11 cellular contexts compared by ENCODE assay signal in the genomic region with DNA sequence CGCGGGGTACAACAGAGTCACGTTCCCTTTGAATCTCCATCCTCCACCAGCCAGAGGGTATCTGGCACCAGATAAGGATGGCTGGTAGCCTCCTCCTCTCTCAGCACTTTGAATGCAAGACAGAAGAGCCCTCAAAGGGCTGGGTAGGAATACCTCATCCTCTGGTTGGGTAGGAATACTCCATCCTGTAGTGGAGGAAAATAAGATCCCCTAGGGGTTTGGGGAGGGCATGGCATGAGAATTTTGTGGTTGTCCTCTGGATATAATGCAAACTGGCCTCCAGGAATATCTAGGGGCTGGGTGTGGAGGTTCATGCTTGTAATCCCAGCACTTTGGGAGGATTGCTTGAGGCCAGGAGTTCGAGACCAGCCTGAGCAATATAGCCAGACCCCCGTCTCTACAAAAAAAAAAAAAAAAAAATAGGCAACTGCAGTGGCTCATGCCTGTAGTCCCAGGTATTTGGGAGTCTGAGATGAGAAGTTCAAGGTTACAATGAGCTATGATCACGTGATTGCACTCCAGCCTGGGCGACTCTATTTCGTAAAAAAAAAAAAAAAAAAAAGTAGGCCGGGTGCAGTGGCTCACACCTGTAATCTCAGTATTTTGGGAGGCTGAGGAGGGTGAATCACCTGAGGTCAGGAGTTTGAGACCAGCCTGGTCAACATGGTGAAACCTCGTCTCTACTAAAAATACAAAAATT. TPM values are rescaled to one million over a fixed set of nuclear protein-coding genes. Genes with fewer than 3 reads are reported as not detected.
A peak's percentile ranks its signal among the peaks of the same experiment; 100 is the strongest.
DNase-seq lines count a peak whose midpoint lies in the region; ATAC-seq and TF ChIP-seq lines count a peak whose summit lies in the region.
"Had no signal": no experiment of that assay in that cellular context is flagged by ENCODE, and none has a peak within 500 bp of the region (broad histone marks: within the 10 kb centered on the region; RNA-seq: fewer than 3 reads in every experiment).

No MANE protein-coding gene starts in this region.

- in situ Hi-C loops in brain microvascular endothelial cell (cut with HindIII; ENCODE audit: low pct_ligation_motif_present, low sequenced_read_pairs) = no loop called here

- peak; percentile 41 for TF ChIP-seq POLR2A in right lobe of liver (IDR thresholded peaks at IDR 0.05)

- peak overlapping the region; percentile 76 for H3K27ac ChIP-seq in brain microvascular endothelial cell
- H3K27ac ChIP-seq in right lobe of liver = peak overlapping the region; percentile 92 to 98 (median 96)

- H3K36me3 Mint-ChIP-seq in activated naive CD4-positive, alpha-beta T cell treated with anti-CD3 and anti-CD28 coated beads, Interleukin-2, amount 10 ng/mL, durations not matched to agents 7 days and 5 days = peaks cover 24% of the 10 kb centered on the region
- peaks cover 4% of the 10 kb centered on the region for H3K36me3 Mint-ChIP-seq in type B pancreatic cell
- H3K36me3 Mint-ChIP-seq in stimulated activated naive B cell treated with anti-CD40 and anti-IgM and Interleukin-4, amounts not matched to agents 10 μg/mL and 1 μg/mL and 100 μg/mL, for 72 hours = no peaks in the 10 kb centered on the region

- no peaks in the 10 kb centered on the region for H3K9me3 ChIP-seq in right lobe of liver

- no peaks in the 10 kb centered on the region for H3K9me3 Mint-ChIP-seq in activated naive CD4-positive, alpha-beta T cell treated with anti-CD3 and anti-CD28 coated beads, Interleukin-2, amount 10 ng/mL, durations not matched to agents 7 days and 5 days
- H3K9me3 Mint-ChIP-seq in type B pancreatic cell = no peaks in the 10 kb centered on the region
- H3K9me3 Mint-ChIP-seq in stimulated activated naive B cell treated with anti-CD40 and anti-IgM and Interleukin-4, amounts not matched to agents 10 μg/mL and 1 μg/mL and 100 μg/mL, for 72 hours = no peaks in the 10 kb centered on the region

- intact Hi-C loops in right lobe of liver (cut with DNase I) = loop anchor here (5.0 to 10.0 kb wide), 2 partner anchors 89 to 101 kb away; no protein-coding TSS in a partner anchor

- ATAC-seq in right lobe of liver = no peak
- no peak for ATAC-seq in stimulated activated naive B cell treated with anti-CD40 and anti-IgM and Interleukin-4, amounts not matched to agents 10 μg/mL and 1 μg/mL and 100 μg/mL, for 72 hours (replicated peaks)

- CTCF ChIA-PET in activated naive CD4-positive, alpha-beta T cell treated with anti-CD3 and anti-CD28 coated beads, Interleukin-2, amount 10 ng/mL, durations not matched to agents 7 days and 5 days (lab: Charles Lee) = interaction anchor here (0.6 to 9.1 kb wide), 6 partner anchors 12 to 114 kb away, joined by 3 to 73 read pairs (median 18); a partner anchor contains a TSS

- DNase-seq in activated naive CD4-positive, alpha-beta T cell treated with anti-CD3 and anti-CD28 coated beads, Interleukin-2, amount 10 ng/mL, durations not matched to agents 7 days and 5 days = no peak
- DNase-seq in activated naive CD4-positive, alpha-beta T cell treated with Interleukin-2 at 50 U/mL for 16 hours = no peak
- no peak for DNase-seq in brain microvascular endothelial cell
- no peak for DNase-seq in right lobe of liver
- no peak for DNase-seq in type B pancreatic cell (ENCODE audit: extremely low spot score, unreplicated experiment)
- DNase-seq in stimulated activated naive B cell treated with anti-CD40 and anti-IgM and Interleukin-4, amounts not matched to agents 10 μg/mL and 1 μg/mL and 100 μg/mL, for 72 hours = no peak
- DNase-seq in SKM-1 treated with dmso at 0.1 percent for 144 hours (lab: John Stamatoyannopoulos, UW; ENCODE audit: unreplicated experiment) = no peak
- no peak for DNase-seq in stimulated activated naive CD4-positive, alpha-beta T cell treated with Interleukin-2 at 50 U/mL for 16 hours (lab: John Stamatoyannopoulos, UW)
- DNase-seq: central memory CD4-positive, alpha-beta T cell; COR-L47; nucleus accumbens had no signal

- H3K27me3 Mint-ChIP-seq in activated naive CD4-positive, alpha-beta T cell treated with anti-CD3 and anti-CD28 coated beads, Interleukin-2, amount 10 ng/mL, durations not matched to agents 7 days and 5 days = peaks cover 33% of the 10 kb centered on the region
- peaks cover 19% of the 10 kb centered on the region for H3K27me3 Mint-ChIP-seq in type B pancreatic cell
- H3K27me3 Mint-ChIP-seq in stimulated activated naive B cell treated with anti-CD40 and anti-IgM and Interleukin-4, amounts not matched to agents 10 μg/mL and 1 μg/mL and 100 μg/mL, for 72 hours = no peaks in the 10 kb centered on the region

- peak overlapping the region; percentile 92 for H3K4me3 ChIP-seq in brain microvascular endothelial cell (ENCODE audit: low read depth, low read length)
- peak overlapping the region; percentile 88 to 94 (median 89) for H3K4me3 ChIP-seq in right lobe of liver

- TF ChIP-seq CTCF in brain microvascular endothelial cell (IDR thresholded peaks at IDR 0.05; ENCODE audit: low read depth, low read length, missing control alignments) (peak; percentile 43), right lobe of liver (IDR thresholded peaks at IDR 0.05) (peak in 2 of 4 donors; percentile 5 to 22), type B pancreatic cell (conservative IDR thresholded peaks at IDR 0.05) (peak; percentile 53)

- H3K36me3 ChIP-seq in brain microvascular endothelial cell (replicated peaks) (peaks cover 53% of the 10 kb centered on the region), right lobe of liver (no peaks in the 10 kb centered on the region)

- 22% methylated on average over 10 of the region's 10 CpGs for WGBS in right lobe of liver (ENCODE audit: insufficient coverage, low coverage, low lambda C conversion rate, missing lambda C conversion rate)

- H3K4me1 Mint-ChIP-seq in activated naive CD4-positive, alpha-beta T cell treated with anti-CD3 and anti-CD28 coated beads, Interleukin-2, amount 10 ng/mL, durations not matched to agents 7 days and 5 days = peaks cover 64% of the 10 kb centered on the region
- H3K4me1 Mint-ChIP-seq in type B pancreatic cell (ENCODE audit: unreplicated experiment) = peaks cover 36% of the 10 kb centered on the region
- H3K4me1 Mint-ChIP-seq in stimulated activated naive B cell treated with anti-CD40 and anti-IgM and Interleukin-4, amounts not matched to agents 10 μg/mL and 1 μg/mL and 100 μg/mL, for 72 hours = peaks cover 35 to 62% of the 10 kb centered on the region in 2 donors

- peak overlapping the region; percentile 92 for H3K27ac Mint-ChIP-seq in activated naive CD4-positive, alpha-beta T cell treated with anti-CD3 and anti-CD28 coated beads, Interleukin-2, amount 10 ng/mL, durations not matched to agents 7 days and 5 days
- H3K27ac Mint-ChIP-seq in type B pancreatic cell = no peak overlapping the region
- no peak overlapping the region for H3K27ac Mint-ChIP-seq in stimulated activated naive B cell treated with anti-CD40 and anti-IgM and Interleukin-4, amounts not matched to agents 10 μg/mL and 1 μg/mL and 100 μg/mL, for 72 hours

- H3K4me3 Mint-ChIP-seq in activated naive CD4-positive, alpha-beta T cell treated with anti-CD3 and anti-CD28 coated beads, Interleukin-2, amount 10 ng/mL, durations not matched to agents 7 days and 5 days = peak overlapping the region; percentile 82
- peak overlapping the region; percentile 90 for H3K4me3 Mint-ChIP-seq in type B pancreatic cell
- H3K4me3 Mint-ChIP-seq in stimulated activated naive B cell treated with anti-CD40 and anti-IgM and Interleukin-4, amounts not matched to agents 10 μg/mL and 1 μg/mL and 100 μg/mL, for 72 hours = no peak overlapping the region

- H3K27me3 ChIP-seq in brain microvascular endothelial cell (replicated peaks) (no peaks in the 10 kb centered on the region), right lobe of liver (no peaks in the 10 kb centered on the region)

- peaks cover 0 to 48% (median 15%) of the 10 kb centered on the region in 4 donors for H3K4me1 ChIP-seq in right lobe of liver

RNA-seq across cellular contexts. Expression of a gene that starts 2.7 kb away (rescaled TPM):
- total RNA-seq in right lobe of liver (100 to 1,000 TPM; 382 to 716 (median 430) TPM), type B pancreatic cell (ENCODE audit: low replicate concordance) (25.7 and 78.2 TPM in 2 replicates)

RNA-seq across cellular contexts. Expression of a gene that starts 28.2 kb away (rescaled TPM):
- total RNA-seq in right lobe of liver (1 to 10 TPM in 4 of 6 experiments, under 1 TPM in 2; 0.22 to 7.3 (median 3.0) TPM), type B pancreatic cell (ENCODE audit: low replicate concordance) (65.8 and 248 TPM in 2 replicates)

RNA-seq across cellular contexts. Expression of a gene that starts 55.5 kb away (rescaled TPM):
- total RNA-seq in right lobe of liver (not detected), type B pancreatic cell (ENCODE audit: low replicate concordance) (1.8 and 2.3 TPM in 2 replicates)

Comparison
In these comparisons a context has a peak if more than half of its experiments do, and no peak if none do; other contexts are left out.
1. H3K4me3 Mint-ChIP-seq: peak in activated naive CD4-positive, alpha-beta T cell treated with anti-CD3 and anti-CD28 coated beads, Interleukin-2, amount 10 ng/mL, durations not matched to agents 7 days and 5 days (single experiment) and type B pancreatic cell (single experiment); none in stimulated activated naive B cell treated with anti-CD40 and anti-IgM and Interleukin-4, amounts not matched to agents 10 μg/mL and 1 μg/mL and 100 μg/mL, for 72 hours (0 of 2).